1 cellular context compared by ENCODE assay signal in the genomic region with DNA sequence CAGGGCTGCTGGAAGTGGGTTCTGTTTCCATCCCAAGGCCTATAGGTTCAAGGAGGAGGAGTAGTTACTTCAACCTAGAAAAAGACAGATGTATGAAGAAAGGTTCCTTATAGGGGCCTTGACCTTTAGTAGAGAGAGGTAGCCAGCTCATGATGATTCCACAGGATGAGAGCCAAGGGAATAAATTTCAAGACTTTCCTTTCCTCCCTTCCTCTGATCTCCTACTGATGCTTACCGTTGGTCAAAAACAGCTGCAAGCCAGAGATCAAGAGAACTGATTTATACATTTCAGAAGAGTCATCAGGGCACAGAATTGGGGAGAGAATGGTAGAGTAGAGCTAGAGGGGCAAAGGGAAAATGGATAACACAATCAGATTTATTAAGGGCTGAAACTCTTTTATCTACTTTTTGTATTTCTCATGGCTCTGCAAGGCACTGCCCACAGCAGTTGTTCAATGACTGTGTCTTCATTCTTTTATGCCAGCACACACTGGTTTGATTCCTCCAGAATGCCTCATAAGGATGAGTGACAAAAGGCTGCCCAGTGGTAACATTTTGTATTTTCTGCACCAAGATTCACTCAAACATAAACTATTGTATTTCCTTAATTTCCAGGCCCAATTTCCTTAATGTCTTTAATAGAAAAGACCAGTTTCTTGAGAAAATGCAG.
TF ChIP-seq lines count a peak whose summit lies in the region.

No MANE protein-coding gene starts in this region.

TF ChIP-seq in SK-N-SH, 30 proteins besides CTCF, POLR2A, EP300 and RAD21:
- TF ChIP-seq FOSL2 (IDR thresholded peaks at IDR 0.05; ENCODE audit: borderline replicate concordance, low read depth) = peak; percentile 15; the same call in 1 of the 2 replicates
- TF ChIP-seq TCF12 (IDR thresholded peaks at IDR 0.05) = peak; percentile 61
- no peak for TF ChIP-seq TEAD4 (IDR thresholded peaks at IDR 0.05; ENCODE audit: borderline replicate concordance, insufficient read depth)
- no peak for TF ChIP-seq JUND (IDR thresholded peaks at IDR 0.05)
- TF ChIP-seq RXRA (IDR thresholded peaks at IDR 0.05; ENCODE audit: borderline replicate concordance, low read depth) = peak; percentile 13; the same call in 1 of the 2 replicates
- TF ChIP-seq, protein P1, sequence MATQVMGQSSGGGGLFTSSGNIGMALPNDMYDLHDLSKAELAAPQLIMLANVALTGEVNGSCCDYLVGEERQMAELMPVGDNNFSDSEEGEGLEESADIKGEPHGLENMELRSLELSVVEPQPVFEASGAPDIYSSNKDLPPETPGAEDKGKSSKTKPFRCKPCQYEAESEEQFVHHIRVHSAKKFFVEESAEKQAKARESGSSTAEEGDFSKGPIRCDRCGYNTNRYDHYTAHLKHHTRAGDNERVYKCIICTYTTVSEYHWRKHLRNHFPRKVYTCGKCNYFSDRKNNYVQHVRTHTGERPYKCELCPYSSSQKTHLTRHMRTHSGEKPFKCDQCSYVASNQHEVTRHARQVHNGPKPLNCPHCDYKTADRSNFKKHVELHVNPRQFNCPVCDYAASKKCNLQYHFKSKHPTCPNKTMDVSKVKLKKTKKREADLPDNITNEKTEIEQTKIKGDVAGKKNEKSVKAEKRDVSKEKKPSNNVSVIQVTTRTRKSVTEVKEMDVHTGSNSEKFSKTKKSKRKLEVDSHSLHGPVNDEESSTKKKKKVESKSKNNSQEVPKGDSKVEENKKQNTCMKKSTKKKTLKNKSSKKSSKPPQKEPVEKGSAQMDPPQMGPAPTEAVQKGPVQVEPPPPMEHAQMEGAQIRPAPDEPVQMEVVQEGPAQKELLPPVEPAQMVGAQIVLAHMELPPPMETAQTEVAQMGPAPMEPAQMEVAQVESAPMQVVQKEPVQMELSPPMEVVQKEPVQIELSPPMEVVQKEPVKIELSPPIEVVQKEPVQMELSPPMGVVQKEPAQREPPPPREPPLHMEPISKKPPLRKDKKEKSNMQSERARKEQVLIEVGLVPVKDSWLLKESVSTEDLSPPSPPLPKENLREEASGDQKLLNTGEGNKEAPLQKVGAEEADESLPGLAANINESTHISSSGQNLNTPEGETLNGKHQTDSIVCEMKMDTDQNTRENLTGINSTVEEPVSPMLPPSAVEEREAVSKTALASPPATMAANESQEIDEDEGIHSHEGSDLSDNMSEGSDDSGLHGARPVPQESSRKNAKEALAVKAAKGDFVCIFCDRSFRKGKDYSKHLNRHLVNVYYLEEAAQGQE (IDR thresholded peaks at IDR 0.05; ENCODE audit: low read depth, low read length) = no peak
TF ChIP-seq in SK-N-SH: peak in this region for 3.
